In genomic region chr3:38108649-38109579, GRCh38 we compare ENCODE assay signal across 1 cellular context.
TF ChIP-seq lines count a peak whose summit lies in the region.

No MANE protein-coding gene starts in this region.

TF ChIP-seq in HepG2, 621 proteins besides CTCF, POLR2A, EP300 and RAD21:
- TF ChIP-seq GABPA (IDR thresholded peaks at IDR 0.05; ENCODE audit: low read depth, low read length) (no peak), GABPA (CRISPR knock-in tag; IDR thresholded peaks at IDR 0.05; ENCODE audit: low read depth) (no peak), ATF3 (CRISPR knock-in tag; IDR thresholded peaks at IDR 0.05) (no peak), HDAC2 (CRISPR knock-in tag; IDR thresholded peaks at IDR 0.05) (no peak), ZNF891 (CRISPR knock-in tag; IDR thresholded peaks at IDR 0.05) (no peak), FOXA1 (IDR thresholded peaks at IDR 0.05) (no peak), FOXA1 (CRISPR knock-in tag; IDR thresholded peaks at IDR 0.05) (no peak), ZNF609 (CRISPR knock-in tag; IDR thresholded peaks at IDR 0.05; ENCODE audit: borderline replicate concordance) (no peak), ELF4 (CRISPR knock-in tag; IDR thresholded peaks at IDR 0.05; ENCODE audit: borderline replicate concordance) (no peak), YY1 (IDR thresholded peaks at IDR 0.05; ENCODE audit: insufficient read depth, insufficient replicate concordance, low read depth, low read length) (no peak), ZNF614 (CRISPR knock-in tag; IDR thresholded peaks at IDR 0.05; ENCODE audit: borderline replicate concordance) (no peak), TBX2 (CRISPR knock-in tag; IDR thresholded peaks at IDR 0.05; ENCODE audit: borderline replicate concordance) (no peak), ZNF598 (CRISPR knock-in tag; IDR thresholded peaks at IDR 0.05; ENCODE audit: borderline replicate concordance) (no peak), LBX2 (CRISPR knock-in tag; IDR thresholded peaks at IDR 0.05; ENCODE audit: borderline replicate concordance) (no peak), NR2C2 (CRISPR knock-in tag; IDR thresholded peaks at IDR 0.05; ENCODE audit: borderline replicate concordance) (no peak)
